In genomic region chrX:70436380-70436779, GRCh38 we compare ENCODE assay signal across 10 cellular contexts. TPM values are rescaled to one million over a fixed set of nuclear protein-coding genes. Genes with fewer than 3 reads are reported as not detected.
DNase-seq lines count a peak whose midpoint lies in the region; TF ChIP-seq lines count a peak whose summit lies in the region.
"Had no signal": no experiment of that assay in that cellular context is flagged by ENCODE, and none has a peak within 500 bp of the region (broad histone marks: within the 10 kb centered on the region; RNA-seq: fewer than 3 reads in every experiment).

No MANE protein-coding gene starts in this region.

- TF ChIP-seq CTCF in KMS-11 (conservative IDR thresholded peaks at IDR 0.05; ENCODE audit: low read depth, low read length) = no peak
- peak; percentile 35 for TF ChIP-seq CTCF in brain microvascular endothelial cell (IDR thresholded peaks at IDR 0.05; ENCODE audit: low read depth, low read length, missing control alignments)

- H3K36me3 ChIP-seq in KMS-11 (ENCODE audit: insufficient read depth) (no peaks in the 10 kb centered on the region), brain microvascular endothelial cell (replicated peaks) (no peaks in the 10 kb centered on the region), MG63 (no peaks in the 10 kb centered on the region)

- H3K4me1 ChIP-seq in KMS-11 (ENCODE audit: low read depth, poor library complexity, severe bottlenecking) = peaks cover 56% of the 10 kb centered on the region

- H3K9me3 Mint-ChIP-seq in activated CD4-positive, alpha-beta memory T cell treated with anti-CD3 and anti-CD28 coated beads for 36 hours = no peaks in the 10 kb centered on the region
- H3K9me3 Mint-ChIP-seq in activated CD4-positive, alpha-beta memory T cell treated with anti-CD3 and anti-CD28 coated beads, Interleukin-2, amount 10 ng/mL, durations not matched to agents 7 days and 5 days = no peaks in the 10 kb centered on the region
- H3K9me3 Mint-ChIP-seq: activated naive CD4-positive, alpha-beta T cell treated with anti-CD3 and anti-CD28 coated beads, Interleukin-2, amount 10 ng/mL, durations not matched to agents 7 days and 5 days had no signal

- no peaks in the 10 kb centered on the region for H3K27me3 ChIP-seq in KMS-11 (ENCODE audit: insufficient read depth, low read depth)
- no peaks in the 10 kb centered on the region for H3K27me3 ChIP-seq in brain microvascular endothelial cell (replicated peaks)
- H3K27me3 ChIP-seq in MG63 = no peaks in the 10 kb centered on the region

- no peak overlapping the region for H3K27ac Mint-ChIP-seq in activated CD4-positive, alpha-beta memory T cell treated with anti-CD3 and anti-CD28 coated beads for 36 hours
- no peak overlapping the region for H3K27ac Mint-ChIP-seq in activated CD4-positive, alpha-beta memory T cell treated with anti-CD3 and anti-CD28 coated beads, Interleukin-2, amount 10 ng/mL, durations not matched to agents 7 days and 5 days
- H3K27ac Mint-ChIP-seq: activated naive CD4-positive, alpha-beta T cell treated with anti-CD3 and anti-CD28 coated beads, Interleukin-2, amount 10 ng/mL, durations not matched to agents 7 days and 5 days; B cell had no signal

- H4K20me1 ChIP-seq in KMS-11 (ENCODE audit: insufficient read depth) = no peaks in the 10 kb centered on the region

- no peak overlapping the region for H3K4me3 ChIP-seq in KMS-11 (IDR thresholded peaks at IDR 0.05; ENCODE audit: insufficient read depth, low read depth, low read length)
- no peak overlapping the region for H3K4me3 ChIP-seq in brain microvascular endothelial cell (ENCODE audit: low read depth, low read length)
- H3K4me3 ChIP-seq in MG63 = no peak overlapping the region

- no peaks in the 10 kb centered on the region for H3K79me2 ChIP-seq in KMS-11 (ENCODE audit: insufficient read depth, low read depth)

- H2AFZ ChIP-seq in KMS-11 (ENCODE audit: low read depth) = no peak overlapping the region

- in situ Hi-C loops in brain microvascular endothelial cell (cut with HindIII; ENCODE audit: low pct_ligation_motif_present, low sequenced_read_pairs) = no loop called here

- peak overlapping the region; percentile 63 for H3K4me2 ChIP-seq in KMS-11

- H3K27me3 Mint-ChIP-seq in activated CD4-positive, alpha-beta memory T cell treated with anti-CD3 and anti-CD28 coated beads for 36 hours = peaks cover 2% of the 10 kb centered on the region
- peaks cover 27% of the 10 kb centered on the region for H3K27me3 Mint-ChIP-seq in activated CD4-positive, alpha-beta memory T cell treated with anti-CD3 and anti-CD28 coated beads, Interleukin-2, amount 10 ng/mL, durations not matched to agents 7 days and 5 days

- peak; percentile 12 for DNase-seq in activated CD4-positive, alpha-beta memory T cell treated with anti-CD3 and anti-CD28 coated beads for 36 hours
- no peak for DNase-seq in activated CD4-positive, alpha-beta memory T cell treated with anti-CD3 and anti-CD28 coated beads, Interleukin-2, amount 10 ng/mL, durations not matched to agents 7 days and 5 days
- no peak for DNase-seq in brain microvascular endothelial cell
- peak; percentile 57 for DNase-seq in retina
- no peak for DNase-seq in MG63
- DNase-seq in NCI-H2029 treated with DMSO at 0.1 percent for 48 hours (lab: John Stamatoyannopoulos, UW) = no peak
- DNase-seq in activated T-cell treated with anti-CD3 and anti-CD28 coated beads for 4 hours = no peak
- DNase-seq: activated naive CD4-positive, alpha-beta T cell treated with anti-CD3 and anti-CD28 coated beads, Interleukin-2, amount 10 ng/mL, durations not matched to agents 7 days and 5 days had no signal

- no peaks in the 10 kb centered on the region for H3K36me3 Mint-ChIP-seq in activated CD4-positive, alpha-beta memory T cell treated with anti-CD3 and anti-CD28 coated beads for 36 hours
- H3K36me3 Mint-ChIP-seq in activated CD4-positive, alpha-beta memory T cell treated with anti-CD3 and anti-CD28 coated beads, Interleukin-2, amount 10 ng/mL, durations not matched to agents 7 days and 5 days (ENCODE audit: low read depth) = no peaks in the 10 kb centered on the region
- H3K36me3 Mint-ChIP-seq: activated naive CD4-positive, alpha-beta T cell treated with anti-CD3 and anti-CD28 coated beads, Interleukin-2, amount 10 ng/mL, durations not matched to agents 7 days and 5 days had no signal

- H3K27ac ChIP-seq in KMS-11 = peak overlapping the region; percentile 35
- H3K27ac ChIP-seq in brain microvascular endothelial cell = no peak overlapping the region

- no peak overlapping the region for H3K9ac ChIP-seq in KMS-11

- no peak overlapping the region for H3K4me3 Mint-ChIP-seq in activated CD4-positive, alpha-beta memory T cell treated with anti-CD3 and anti-CD28 coated beads for 36 hours
- H3K4me3 Mint-ChIP-seq in activated CD4-positive, alpha-beta memory T cell treated with anti-CD3 and anti-CD28 coated beads, Interleukin-2, amount 10 ng/mL, durations not matched to agents 7 days and 5 days = no peak overlapping the region
- H3K4me3 Mint-ChIP-seq: activated naive CD4-positive, alpha-beta T cell treated with anti-CD3 and anti-CD28 coated beads, Interleukin-2, amount 10 ng/mL, durations not matched to agents 7 days and 5 days had no signal

- H3K4me1 Mint-ChIP-seq in activated CD4-positive, alpha-beta memory T cell treated with anti-CD3 and anti-CD28 coated beads for 36 hours (ENCODE audit: low read depth) = peaks cover 9% of the 10 kb centered on the region
- peaks cover 45% of the 10 kb centered on the region for H3K4me1 Mint-ChIP-seq in activated CD4-positive, alpha-beta memory T cell treated with anti-CD3 and anti-CD28 coated beads, Interleukin-2, amount 10 ng/mL, durations not matched to agents 7 days and 5 days

- CTCF ChIA-PET in activated CD4-positive, alpha-beta memory T cell treated with anti-CD3 and anti-CD28 coated beads for 36 hours (lab: Charles Lee) = no interaction called here
- CTCF ChIA-PET in activated CD4-positive, alpha-beta memory T cell treated with anti-CD3 and anti-CD28 coated beads, Interleukin-2, amount 10 ng/mL, durations not matched to agents 7 days and 5 days (lab: Charles Lee) = interaction anchor here (1.2 kb wide), 1 partner anchor 15 kb away, joined by 3 read pairs; no protein-coding TSS in a partner anchor

- POLR2A ChIA-PET in activated CD4-positive, alpha-beta memory T cell treated with anti-CD3 and anti-CD28 coated beads for 36 hours (lab: Charles Lee) = no interaction called here
- POLR2A ChIA-PET in activated CD4-positive, alpha-beta memory T cell treated with anti-CD3 and anti-CD28 coated beads, Interleukin-2, amount 10 ng/mL, durations not matched to agents 7 days and 5 days (lab: Charles Lee) = interaction anchor here (1.4 to 3.4 kb wide), 2 partner anchors 16 to 20 kb away, joined by 4 to 13 read pairs; no protein-coding TSS in a partner anchor

- H3K9me3 ChIP-seq in MG63 = no peaks in the 10 kb centered on the region

- intact Hi-C loops in activated CD4-positive, alpha-beta memory T cell treated with anti-CD3 and anti-CD28 coated beads for 36 hours (cut with micrococcal nuclease) = no loop called here

RNA-seq across cellular contexts. Expression of gene DLG3, which starts 8.3 kb away (rescaled TPM):
- 10 to 100 TPM; 25.4 to 25.5 TPM for total RNA-seq in activated CD4-positive, alpha-beta memory T cell treated with anti-CD3 and anti-CD28 coated beads for 36 hours
- 10 to 100 TPM; 33.3 to 39.9 TPM for total RNA-seq in activated CD4-positive, alpha-beta memory T cell treated with anti-CD3 and anti-CD28 coated beads, Interleukin-2, amount 10 ng/mL, durations not matched to agents 7 days and 5 days
- 1.5 and 1.9 TPM in 2 replicates for total RNA-seq in MG63 (2014; rRNA removed; shearing (Covaris generic); ENCODE audit: low replicate concordance)

RNA-seq across cellular contexts. Expression of gene GDPD2, which starts 13.3 kb away (rescaled TPM):
- not detected for total RNA-seq in activated CD4-positive, alpha-beta memory T cell treated with anti-CD3 and anti-CD28 coated beads for 36 hours
- under 1 TPM; 0.23 TPM for total RNA-seq in activated CD4-positive, alpha-beta memory T cell treated with anti-CD3 and anti-CD28 coated beads, Interleukin-2, amount 10 ng/mL, durations not matched to agents 7 days and 5 days
- total RNA-seq in MG63 (2014; rRNA removed; shearing (Covaris generic); ENCODE audit: low replicate concordance) = 0.43 TPM in 1 of 2 replicates, not detected in the other
- total RNA-seq: B cell had no signal

Comparison
In these comparisons a context has a peak if more than half of its experiments do, and no peak if none do; other contexts are left out.
1. DNase-seq: peak in activated CD4-positive, alpha-beta memory T cell treated with anti-CD3 and anti-CD28 coated beads for 36 hours (single experiment) and retina (single experiment); none in activated CD4-positive, alpha-beta memory T cell treated with anti-CD3 and anti-CD28 coated beads, Interleukin-2, amount 10 ng/mL, durations not matched to agents 7 days and 5 days (single experiment), brain microvascular endothelial cell (single experiment), MG63 (single experiment), NCI-H2029 treated with DMSO at 0.1 percent for 48 hours (single experiment) and activated T-cell treated with anti-CD3 and anti-CD28 coated beads for 4 hours (single experiment).